ENCODE assay signal across 15 cellular contexts in the genomic region with DNA sequence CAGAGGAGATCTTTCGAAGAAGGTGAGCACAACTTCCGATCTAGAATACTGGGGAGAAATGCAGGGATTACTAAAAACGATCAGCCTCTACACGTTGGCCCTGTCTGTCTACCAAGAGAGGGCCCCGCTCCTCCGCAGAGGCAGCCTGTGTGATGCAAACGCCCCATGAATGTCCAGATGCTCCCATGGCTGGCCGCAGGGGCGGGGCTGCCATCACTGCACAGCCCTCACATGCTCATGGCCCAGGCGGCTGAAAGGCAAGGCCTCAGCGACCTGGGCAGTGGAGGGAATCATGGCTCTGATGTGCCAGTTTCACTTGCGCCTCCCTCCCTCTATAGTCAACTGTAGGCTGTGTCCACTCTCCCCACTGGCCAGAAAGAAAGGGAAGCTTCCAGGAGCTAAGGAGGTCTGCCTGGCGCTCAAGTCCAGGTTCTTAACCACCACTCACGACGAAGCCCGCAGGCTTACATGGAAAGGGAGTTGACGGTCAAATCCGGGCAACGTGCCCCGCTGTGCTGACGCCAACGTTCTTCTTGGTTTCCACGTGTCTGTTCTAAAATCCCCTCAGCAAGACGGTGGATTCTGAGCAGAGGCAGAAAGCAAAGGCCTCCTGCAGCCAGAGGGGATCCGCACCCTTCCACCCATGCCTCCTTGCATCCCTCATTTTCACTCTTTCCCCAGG.
"Had no signal": no experiment of that assay in that cellular context is flagged by ENCODE, and none has a peak within 500 bp of the region (broad histone marks: within the 10 kb centered on the region; RNA-seq: fewer than 3 reads in every experiment).

No MANE protein-coding gene starts in this region.

- ATAC-seq: activated CD4-positive, CD25-positive, alpha-beta regulatory T cell treated with anti-CD3 and anti-CD28 coated beads, Interleukin-2, amount 50 U/mL, for 24 hours; activated naive CD8-positive, alpha-beta T cell treated with anti-CD3 and anti-CD28 coated beads, Interleukin-2, amount 50 U/mL, for 24 hours; pancreas; stimulated activated effector memory CD8-positive, alpha-beta T cell treated with anti-CD3 and anti-CD28 coated beads, Interleukin-12 subunit alpha, Interleukin-12 subunit beta, amount 100 ng/mL, for 72 hours had no signal

- H3K4me3 Mint-ChIP-seq: activated naive CD8-positive, alpha-beta T cell treated with anti-CD3 and anti-CD28 coated beads, Interleukin-2, amount 50 U/mL, for 24 hours; activated T-helper 1 cell treated with anti-CD3 and anti-CD28 coated beads, Interleukin-12 subunit alpha, Interleukin-12 subunit beta, Interleukin-2, Interleukin-4 antibody, amounts not matched to agents 30 ng/mL and 10 ng/mL and 1 ng/mL, durations not matched to agents 14 hours and 24 hours and 36 hours; endodermal cell; neural progenitor cell; stimulated activated effector memory CD8-positive, alpha-beta T cell treated with anti-CD3 and anti-CD28 coated beads, Interleukin-12 subunit alpha, Interleukin-12 subunit beta, amount 100 ng/mL, for 72 hours had no signal

- H3K27ac Mint-ChIP-seq: activated naive CD8-positive, alpha-beta T cell treated with anti-CD3 and anti-CD28 coated beads, Interleukin-2, amount 50 U/mL, for 24 hours; activated T-helper 1 cell treated with anti-CD3 and anti-CD28 coated beads, Interleukin-12 subunit alpha, Interleukin-12 subunit beta, Interleukin-2, Interleukin-4 antibody, amounts not matched to agents 30 ng/mL and 10 ng/mL and 1 ng/mL, durations not matched to agents 14 hours and 24 hours and 36 hours; endodermal cell; neural progenitor cell; stimulated activated effector memory CD8-positive, alpha-beta T cell treated with anti-CD3 and anti-CD28 coated beads, Interleukin-12 subunit alpha, Interleukin-12 subunit beta, amount 100 ng/mL, for 72 hours had no signal

- H3K27ac ChIP-seq: dorsolateral prefrontal cortex, neural progenitor cell, pancreas, thyroid gland, vagina had no signal

- H3K9me3 ChIP-seq: pancreas, thyroid gland, vagina had no signal

- H3K4me2 ChIP-seq: neural progenitor cell had no signal

- H3K9me3 Mint-ChIP-seq: activated naive CD8-positive, alpha-beta T cell treated with anti-CD3 and anti-CD28 coated beads, Interleukin-2, amount 50 U/mL, for 24 hours; activated T-helper 1 cell treated with anti-CD3 and anti-CD28 coated beads, Interleukin-12 subunit alpha, Interleukin-12 subunit beta, Interleukin-2, Interleukin-4 antibody, amounts not matched to agents 30 ng/mL and 10 ng/mL and 1 ng/mL, durations not matched to agents 14 hours and 24 hours and 36 hours; stimulated activated effector memory CD8-positive, alpha-beta T cell treated with anti-CD3 and anti-CD28 coated beads, Interleukin-12 subunit alpha, Interleukin-12 subunit beta, amount 100 ng/mL, for 72 hours had no signal

- H3K4me1 Mint-ChIP-seq: endodermal cell had no signal

- DNase-seq: activated CD4-positive, alpha-beta T cell treated with anti-CD3 and anti-CD28 coated beads, Interleukin-2, amount 50 U/mL, for 1 hour; activated CD8-positive, alpha-beta memory T cell treated with anti-CD3 and anti-CD28 coated beads for 24 hours; activated naive CD4-positive, alpha-beta T cell treated with Interleukin-2 at 50 U/mL for 16 hours; activated naive CD8-positive, alpha-beta T cell treated with anti-CD3 and anti-CD28 coated beads, Interleukin-2, amount 50 U/mL, for 24 hours; dorsolateral prefrontal cortex; endodermal cell; erythroblast; kidney glomerular epithelial cell; thyroid gland had no signal

- H3K4me1 ChIP-seq: neural progenitor cell had no signal

- H3K27me3 ChIP-seq: dorsolateral prefrontal cortex, pancreas, thyroid gland, vagina had no signal

- FAIRE-seq: pancreas had no signal

- H3K36me3 ChIP-seq: neural progenitor cell had no signal

- H3K4me3 ChIP-seq: dorsolateral prefrontal cortex, neural progenitor cell, pancreas, thyroid gland, vagina had no signal

- H3K9ac ChIP-seq: neural progenitor cell had no signal

- H2AFZ ChIP-seq: neural progenitor cell had no signal
